Comparison of ENCODE assay signal across 8 cellular contexts in genomic region chr11:73779084-73779902, GRCh38. TPM values are rescaled to one million over a fixed set of nuclear protein-coding genes. Genes with fewer than 3 reads are reported as not detected.
DNase-seq lines count a peak whose midpoint lies in the region; ATAC-seq, FAIRE-seq and TF ChIP-seq lines count a peak whose summit lies in the region.

No MANE protein-coding gene starts in this region.

- H3K4me3 ChIP-seq in kidney (ENCODE audit: low read length in 2 of 2) = peak overlapping the region; percentile 82 to 85

- peak; percentile 98 for ATAC-seq in HG03432 (IDR thresholded peaks at IDR 0.05; ENCODE audit: unreplicated experiment)

- TF ChIP-seq POLR2A in GM19193 (IDR thresholded peaks at IDR 0.05; ENCODE audit: extremely low read depth, insufficient read depth, insufficient read length) = peak; percentile 75

- H3K9me3 ChIP-seq in kidney (ENCODE audit: control insufficient read depth in 1 of 2, low read length in 2 of 2) = no peaks in the 10 kb centered on the region

- intact Hi-C loops in kidney (cut with DNase I) = no loop called here

- peaks cover 0 to 4% of the 10 kb centered on the region in 2 donors for H3K4me1 ChIP-seq in kidney (ENCODE audit: control insufficient read depth in 1 of 2, insufficient read depth in 1 of 2, low read depth in 1 of 2, low read length in 2 of 2)

- peak overlapping the region; percentile 38 to 88 for H3K9ac ChIP-seq in kidney (ENCODE audit: low read length in 2 of 2)

- TF ChIP-seq CTCF in kidney (IDR thresholded peaks at IDR 0.05; ENCODE audit: borderline replicate concordance, extremely low read depth, insufficient read depth) = no peak

- no peaks in the 10 kb centered on the region for H3K36me3 ChIP-seq in kidney (ENCODE audit: control insufficient read depth in 1 of 2, insufficient read depth in 2 of 2, low read length in 2 of 2)

- DNase-seq in Ammon's horn (ENCODE audit: low spot score) (peak; percentile 99), NCI-H460 (ENCODE audit: extremely low read depth, low read depth) (peak; percentile 94), cerebellum (ENCODE audit: low spot score) (peak; percentile 99), kidney (peak; percentile 99)
- DNase-seq in activated CD4-positive, alpha-beta T cell treated with anti-CD3 and anti-CD28 coated beads for 1 hour = peak; percentile 94
- peak; percentile 94 to 96 for DNase-seq in stimulated activated CD4-positive, alpha-beta T cell treated with anti-CD3 and anti-CD28 coated beads, Interleukin-15, amount 100 ng/mL, for 1 hour (ENCODE audit: low read depth in 1 of 2, low spot score in 1 of 2)

- H3K27ac ChIP-seq in kidney (ENCODE audit: low read depth in 2 of 2, low read length in 2 of 2) = peak overlapping the region; percentile 84 to 98

- FAIRE-seq in kidney (lab: Jason Lieb, UNC) = peak; percentile 92

RNA-seq across cellular contexts. Expression of gene MRPL48, which starts 8.4 kb away (rescaled TPM):
- total RNA-seq in NCI-H460 (2014; rRNA removed; shearing (Covaris generic)) = 49.7 and 53.5 TPM in 2 replicates
- polyA plus RNA-seq in NCI-H460 (2014; cell fraction: nucleus; rRNA removed) = 26.5 and 28.0 TPM in 2 replicates
- total RNA-seq in cerebellum (18.0 TPM), kidney (27.5 TPM)
- polyA plus RNA-seq in kidney (ENCODE audit: insufficient read depth, low read depth, low replicate concordance) = 79.3 TPM

RNA-seq across cellular contexts. Expression of gene RAB6A, which starts 18.4 kb away (rescaled TPM):
- total RNA-seq in NCI-H460 (2014; rRNA removed; shearing (Covaris generic)) = 53.3 and 60.6 TPM in 2 replicates
- 19.6 and 43.6 TPM in 2 replicates for polyA plus RNA-seq in NCI-H460 (2014; cell fraction: nucleus; rRNA removed)
- total RNA-seq in cerebellum = 163 TPM
- 138 TPM for total RNA-seq in kidney
- 61.0 TPM for polyA plus RNA-seq in kidney (ENCODE audit: insufficient read depth, low read depth, low replicate concordance)

Comparison
In these comparisons a context has a peak if more than half of its experiments do, and no peak if none do; other contexts are left out.
1. Peak in every context shown above with its lines: DNase-seq, ATAC-seq, H3K4me3 ChIP-seq and H3K27ac ChIP-seq.